In genomic region chr1:229624521-229624905, GRCh38 we compare ENCODE assay signal across 1 cellular context.
TF ChIP-seq lines count a peak whose summit lies in the region.

No MANE protein-coding gene starts in this region.

TF ChIP-seq in WTC11, 78 proteins besides CTCF, POLR2A, EP300 and RAD21 (continued from another document):
- no peak for TF ChIP-seq AR (CRISPR knock-in tag; IDR thresholded peaks at IDR 0.05)
- no peak for TF ChIP-seq HMGA2 (CRISPR knock-in tag; IDR thresholded peaks at IDR 0.05)
- no peak for TF ChIP-seq ZNF423 (CRISPR knock-in tag; IDR thresholded peaks at IDR 0.05)
- no peak for TF ChIP-seq EMX1 (CRISPR knock-in tag; IDR thresholded peaks at IDR 0.05)
- TF ChIP-seq ZNF416 (CRISPR knock-in tag; IDR thresholded peaks at IDR 0.05) = no peak
- TF ChIP-seq OVOL2 (CRISPR knock-in tag; IDR thresholded peaks at IDR 0.05; ENCODE audit: borderline replicate concordance) = no peak
- no peak for TF ChIP-seq SMAD4 (CRISPR knock-in tag; IDR thresholded peaks at IDR 0.05)
- no peak for TF ChIP-seq TCF7 (CRISPR knock-in tag; IDR thresholded peaks at IDR 0.05; ENCODE audit: low read depth)
- TF ChIP-seq NFATC4 (CRISPR knock-in tag; IDR thresholded peaks at IDR 0.05) = no peak
- no peak for TF ChIP-seq ELF4 (CRISPR knock-in tag; IDR thresholded peaks at IDR 0.05; ENCODE audit: low read depth)
- no peak for TF ChIP-seq IRF1 (CRISPR knock-in tag; IDR thresholded peaks at IDR 0.05)
- TF ChIP-seq GRHL2 (CRISPR knock-in tag; IDR thresholded peaks at IDR 0.05; ENCODE audit: insufficient replicate concordance, severe bottlenecking) = no peak
- TF ChIP-seq ARID4B (CRISPR knock-in tag; IDR thresholded peaks at IDR 0.05; ENCODE audit: borderline replicate concordance) = no peak
- TF ChIP-seq MYBL2 (CRISPR knock-in tag; IDR thresholded peaks at IDR 0.05) = no peak
